In genomic region chr16:89317729-89318429, GRCh38 we compare ENCODE assay signal across 13 cellular contexts.
DNase-seq lines count a peak whose midpoint lies in the region; ATAC-seq, FAIRE-seq and TF ChIP-seq lines count a peak whose summit lies in the region.
"Had no signal": no experiment of that assay in that cellular context is flagged by ENCODE, and none has a peak within 500 bp of the region (broad histone marks: within the 10 kb centered on the region; RNA-seq: fewer than 3 reads in every experiment).

No MANE protein-coding gene starts in this region.

- H3K4me1 ChIP-seq in BLaER1, result peaks cover 97% of the 10 kb centered on the region
- peaks cover 45% of the 10 kb centered on the region for H3K4me1 ChIP-seq in GM23338 (ENCODE audit: insufficient read depth)
- H3K4me1 ChIP-seq in astrocyte (ENCODE audit: insufficient read depth, low read length), result peaks cover 78% of the 10 kb centered on the region
- peaks cover 78% of the 10 kb centered on the region for H3K4me1 ChIP-seq in mucosa of descending colon (ENCODE audit: low read depth)

- peaks cover 84% of the 10 kb centered on the region for H3K4me1 Mint-ChIP-seq in GM23338
- H3K4me1 Mint-ChIP-seq in astrocyte (ENCODE audit: low read depth, unreplicated experiment), result peaks cover 88% of the 10 kb centered on the region

- H2AFZ ChIP-seq in GM23338 (no peak overlapping the region), astrocyte (ENCODE audit: low read depth, low read length) (no peak overlapping the region)

- H3K79me2 ChIP-seq in GM23338 (replicated peaks; ENCODE audit: insufficient read depth) (peaks cover 96% of the 10 kb centered on the region), astrocyte (ENCODE audit: insufficient read depth, low read length) (peaks cover 88% of the 10 kb centered on the region)

- H3K9me3 ChIP-seq in BLaER1, result no peaks in the 10 kb centered on the region
- H3K9me3 ChIP-seq in astrocyte (ENCODE audit: insufficient read depth, low read depth, low read length), result no peaks in the 10 kb centered on the region
- no peaks in the 10 kb centered on the region for H3K9me3 ChIP-seq in mucosa of descending colon
- H3K9me3 ChIP-seq: ascending aorta had no signal

- peak overlapping the region; percentile 77 for H3K4me2 ChIP-seq in BLaER1
- H3K4me2 ChIP-seq in GM23338, result no peak overlapping the region; the same call in 1 of the 2 replicates
- no peak overlapping the region for H3K4me2 ChIP-seq in astrocyte (ENCODE audit: low read length)

- intact Hi-C loops in mucosa of descending colon (cut with DNase I, micrococcal nuclease), result no loop called here

- H3K27ac Mint-ChIP-seq in GM23338 (peak overlapping the region; percentile 51), astrocyte (ENCODE audit: unreplicated experiment) (peak overlapping the region; percentile 64)

- H4K20me1 ChIP-seq in BLaER1, result peaks cover 100% of the 10 kb centered on the region
- H4K20me1 ChIP-seq in GM23338 (replicated peaks; ENCODE audit: insufficient read depth), result peaks cover 68% of the 10 kb centered on the region
- H4K20me1 ChIP-seq in astrocyte (ENCODE audit: insufficient read depth, low read length), result peaks cover 26% of the 10 kb centered on the region

- H3K36me3 Mint-ChIP-seq in GM23338 (ENCODE audit: low read depth) (peaks cover 19% of the 10 kb centered on the region), astrocyte (ENCODE audit: low read depth, unreplicated experiment) (peaks cover 19% of the 10 kb centered on the region)

- peak overlapping the region; percentile 64; the same call in 1 of the 2 replicates for H3K9ac ChIP-seq in BLaER1
- no peak overlapping the region for H3K9ac ChIP-seq in astrocyte (ENCODE audit: low read length)

- H3K9me2 ChIP-seq in GM23338 (ENCODE audit: insufficient read depth), result no peaks in the 10 kb centered on the region

- no peak overlapping the region; the same call in 2 of the 3 replicates for H3K4me3 Mint-ChIP-seq in GM23338
- peak overlapping the region; percentile 48 for H3K4me3 Mint-ChIP-seq in astrocyte (ENCODE audit: unreplicated experiment)

- H3K9me3 Mint-ChIP-seq in GM23338 (no peaks in the 10 kb centered on the region; the same call in 2 of the 3 replicates), astrocyte (ENCODE audit: unreplicated experiment) (no peaks in the 10 kb centered on the region)

- ATAC-seq in GM23338 (no peak), mucosa of descending colon (peak; percentile 19), HG03342 (IDR thresholded peaks at IDR 0.05; ENCODE audit: unreplicated experiment) (no peak)

- peaks cover 5% of the 10 kb centered on the region; the same call in 1 of the 2 replicates for H3F3A ChIP-seq in GM23338 (replicated peaks; ENCODE audit: low read depth)

- TF ChIP-seq CTCF in GM23338 (conservative IDR thresholded peaks at IDR 0.05; ENCODE audit: low read depth in 2 of 2) (no peak), astrocyte (IDR thresholded peaks at IDR 0.05; ENCODE audit: insufficient read depth, low read depth, low read length) (no peak), mucosa of descending colon (IDR thresholded peaks at IDR 0.05) (no peak)

- H3K27ac ChIP-seq in BLaER1, result peak overlapping the region; percentile 49; the same call in 1 of the 2 replicates
- H3K27ac ChIP-seq in GM23338 (ENCODE audit: low read depth), result no peak overlapping the region
- no peak overlapping the region for H3K27ac ChIP-seq in astrocyte (ENCODE audit: low read depth, low read length)

- no peak for DNase-seq in GM23338 (ENCODE audit: low spot score)
- no peak for DNase-seq in astrocyte (ENCODE audit: low read depth)
- peak in 1 of 3 donors; percentile 56 for DNase-seq in mucosa of descending colon
- no peak for DNase-seq in medulla oblongata (ENCODE audit: extremely low spot score)
- no peak for DNase-seq in RPMI8226
- no peak for DNase-seq in NCI-H1436 treated with DMSO at 0.1 percent for 48 hours (lab: John Stamatoyannopoulos, UW)
- DNase-seq: DMS 273 treated with DMSO at 0.1 percent for 48 hours, NCI-H510A treated with DMSO at 0.1 percent for 48 hours, SHP77 treated with DMSO at 0.1 percent for 48 hours had no signal

- FAIRE-seq in astrocyte (lab: Jason Lieb, UNC), result no peak
- FAIRE-seq: GM12892 had no signal

- H3K4me3 ChIP-seq in BLaER1 (no peak overlapping the region), GM23338 (no peak overlapping the region), astrocyte (ENCODE audit: insufficient read depth, low read depth, low read length) (no peak overlapping the region), mucosa of descending colon (no peak overlapping the region)
- H3K4me3 ChIP-seq: ascending aorta had no signal

- peaks cover 62% of the 10 kb centered on the region for H3K36me3 ChIP-seq in BLaER1
- H3K36me3 ChIP-seq in GM23338 (ENCODE audit: insufficient read depth), result no peaks in the 10 kb centered on the region
- H3K36me3 ChIP-seq in astrocyte (ENCODE audit: insufficient read depth, low read length), result no peaks in the 10 kb centered on the region
- H3K36me3 ChIP-seq in mucosa of descending colon (ENCODE audit: low read depth), result no peaks in the 10 kb centered on the region

- H3K27me3 ChIP-seq in BLaER1 (no peaks in the 10 kb centered on the region), GM23338 (ENCODE audit: insufficient read depth) (no peaks in the 10 kb centered on the region), astrocyte (ENCODE audit: insufficient read depth, low read length) (no peaks in the 10 kb centered on the region)
- H3K27me3 ChIP-seq: ascending aorta had no signal

- H3K27me3 Mint-ChIP-seq in GM23338 (ENCODE audit: insufficient read depth, low read depth, poor library complexity), result peaks cover 44% of the 10 kb centered on the region
- H3K27me3 Mint-ChIP-seq in astrocyte (ENCODE audit: low read depth, unreplicated experiment), result no peaks in the 10 kb centered on the region

TF ChIP-seq in GM23338, 12 proteins besides CTCF, POLR2A, EP300 and RAD21:
- TF ChIP-seq CREB1 (CRISPR knock-in tag; IDR thresholded peaks at IDR 0.05; ENCODE audit: low read depth), result no peak
- no peak for TF ChIP-seq EZH2 (IDR thresholded peaks at IDR 0.05; ENCODE audit: low read depth, unreplicated experiment)
- no peak for TF ChIP-seq ZNF331 (CRISPR knock-in tag; IDR thresholded peaks at IDR 0.05; ENCODE audit: low read depth)
- no peak for TF ChIP-seq ZNF462 (CRISPR knock-in tag; IDR thresholded peaks at IDR 0.05)
TF ChIP-seq in GM23338: peak in this region for 0.
